ENCODE assay signal across 12 cellular contexts in genomic region chr5:113081881-113082546, GRCh38.
DNase-seq lines count a peak whose midpoint lies in the region; ATAC-seq and TF ChIP-seq lines count a peak whose summit lies in the region.
"Had no signal": no experiment of that assay in that cellular context is flagged by ENCODE, and none has a peak within 500 bp of the region (broad histone marks: within the 10 kb centered on the region; RNA-seq: fewer than 3 reads in every experiment).

No MANE protein-coding gene starts in this region.

- H3K9me2 ChIP-seq in hepatocyte (replicated peaks; ENCODE audit: insufficient read depth), result no peaks in the 10 kb centered on the region

- H3K27ac ChIP-seq in mesodermal cell (ENCODE audit: low read depth, low read length, severe bottlenecking) (peak overlapping the region; percentile 70), hepatocyte (no peak overlapping the region)
- H3K27ac ChIP-seq: ascending aorta, C4-2B had no signal

- H2AFZ ChIP-seq in hepatocyte, result no peak overlapping the region

- H3K4me3 ChIP-seq in AG09309 (ENCODE audit: control insufficient read depth, low read depth, low read length) (no peak overlapping the region), mesodermal cell (ENCODE audit: extremely low read depth, insufficient read depth, low read length, poor library complexity, severe bottlenecking) (no peak overlapping the region), hepatocyte (no peak overlapping the region)
- H3K4me3 ChIP-seq: ascending aorta had no signal

- H3K9me3 ChIP-seq in mesodermal cell (ENCODE audit: control insufficient read depth, low read length) (no peaks in the 10 kb centered on the region), hepatocyte (ENCODE audit: low read depth) (no peaks in the 10 kb centered on the region)
- H3K9me3 ChIP-seq: ascending aorta had no signal

- H3K36me3 ChIP-seq in mesodermal cell (ENCODE audit: control insufficient read depth, insufficient read depth, low read length), result peaks cover 13% of the 10 kb centered on the region
- no peaks in the 10 kb centered on the region for H3K36me3 ChIP-seq in hepatocyte (replicated peaks; ENCODE audit: insufficient read depth, low read depth)
- H3K36me3 ChIP-seq: ascending aorta had no signal

- DNase-seq in AG09309 (ENCODE audit: low read depth), result peak; percentile 95
- DNase-seq in LoVo (ENCODE audit: low spot score), result peak; percentile 27
- DNase-seq in dermis blood vessel endothelial cell, result peak; percentile 81
- no peak for DNase-seq in activated effector memory CD4-positive, alpha-beta T cell treated with anti-CD3 and anti-CD28 coated beads, Interleukin-2, amount 50 U/mL, for 16 hours
- no peak for DNase-seq in SHP77 treated with DMSO at 0.1 percent for 48 hours (lab: John Stamatoyannopoulos, UW)
- DNase-seq in hepatocyte (ENCODE audit: low spot score), result no peak
- DNase-seq: foreskin melanocyte, NCI-H1417 treated with DMSO at 0.1 percent for 48 hours had no signal

- H3K4me1 ChIP-seq in mesodermal cell (ENCODE audit: control insufficient read depth, insufficient read depth, low read length, poor library complexity, severe bottlenecking), result peaks cover 10% of the 10 kb centered on the region
- no peaks in the 10 kb centered on the region for H3K4me1 ChIP-seq in hepatocyte (ENCODE audit: insufficient read depth)

- H3K79me2 ChIP-seq in hepatocyte, result no peaks in the 10 kb centered on the region

- H3K27me3 ChIP-seq in hepatocyte, result no peaks in the 10 kb centered on the region
- H3K27me3 ChIP-seq: ascending aorta had no signal

- TF ChIP-seq CTCF in AG09309 (IDR thresholded peaks at IDR 0.05; ENCODE audit: control insufficient read depth, insufficient read depth, low read depth, low read length, missing control alignments) (no peak), hepatocyte (IDR thresholded peaks at IDR 0.05; ENCODE audit: poor library complexity) (no peak)

- no peaks in the 10 kb centered on the region for H4K20me1 ChIP-seq in hepatocyte (ENCODE audit: insufficient read depth, poor library complexity, severe bottlenecking)

- no peak overlapping the region for H3K4me2 ChIP-seq in hepatocyte

- ATAC-seq in HG03039 (IDR thresholded peaks at IDR 0.05; ENCODE audit: unreplicated experiment), result no peak

- WGBS in mesodermal cell (ENCODE audit: insufficient coverage in 2 of 2), 2 experiments, result 92 to 96% methylated on average over 5 of the region's 5 CpGs
- 83% methylated on average over 5 of the region's 5 CpGs for WGBS in hepatocyte (ENCODE audit: low lambda C conversion rate, missing lambda C conversion rate)

Comparison
In these comparisons a context has a peak if more than half of its experiments do, and no peak if none do; other contexts are left out.
1. DNase-seq: peak in AG09309 (single experiment), LoVo (single experiment) and dermis blood vessel endothelial cell (single experiment); none in activated effector memory CD4-positive, alpha-beta T cell treated with anti-CD3 and anti-CD28 coated beads, Interleukin-2, amount 50 U/mL, for 16 hours (single experiment), SHP77 treated with DMSO at 0.1 percent for 48 hours (single experiment) and hepatocyte (single experiment).